Comparison of ENCODE assay signal across 31 cellular contexts in the genomic region with DNA sequence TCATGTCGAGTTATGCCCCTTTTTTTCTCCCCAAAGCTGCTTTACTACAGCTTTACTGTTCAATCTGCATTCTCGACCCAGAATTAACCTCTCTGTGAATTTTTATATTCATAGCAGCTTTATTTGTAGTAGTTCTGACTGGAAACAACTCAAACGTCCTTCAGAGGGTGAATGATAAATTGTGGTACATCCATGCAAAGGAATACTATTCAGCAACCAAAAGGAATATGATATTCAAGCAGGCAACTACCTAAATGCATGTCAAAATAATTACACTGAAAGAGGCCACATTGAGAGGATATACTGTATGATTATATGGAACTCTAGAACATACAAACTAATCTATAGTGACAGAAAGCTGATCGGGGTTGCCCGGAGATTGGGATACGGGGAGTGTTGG. TPM values are rescaled to one million over a fixed set of nuclear protein-coding genes. Genes with fewer than 3 reads are reported as not detected.
"Had no signal": no experiment of that assay in that cellular context is flagged by ENCODE, and none has a peak within 500 bp of the region (broad histone marks: within the 10 kb centered on the region; RNA-seq: fewer than 3 reads in every experiment).

No MANE protein-coding gene starts in this region.

- H3K27ac ChIP-seq: colonic mucosa, epithelial cell of prostate, esophagus squamous epithelium, gastrocnemius medialis, heart right ventricle, left lung, lower lobe of right lung had no signal

- H3K4me1 ChIP-seq: colonic mucosa, esophagus squamous epithelium, gastrocnemius medialis, left lung, lower lobe of right lung had no signal

- DNase-seq: colonic mucosa; cortex of kidney; effector CD8-positive, alpha-beta T cell; effector memory CD8-positive, alpha-beta T cell; endodermal cell; erythroblast; esophagus squamous epithelium; foreskin fibroblast; foreskin melanocyte; gastrocnemius medialis; glutamatergic neuron; heart right ventricle; hippocampal formation; left cardiac atrium; left lung; left ventricle myocardium superior; lower lobe of right lung; mesenchymal stem cell; mucosa of descending colon; naive B cell had no signal

- H3K36me3 ChIP-seq: colonic mucosa, esophagus squamous epithelium, gastrocnemius medialis, heart right ventricle, left lung, lower lobe of right lung had no signal

- H3K4me3 ChIP-seq: colonic mucosa, esophagus squamous epithelium, gastrocnemius medialis, heart right ventricle, left lung, lower lobe of right lung, mucosa of descending colon had no signal

- FAIRE-seq: endometrium, islet of Langerhans, keratinocyte had no signal

- H3K9me3 ChIP-seq: colonic mucosa, gastrocnemius medialis, heart right ventricle, left lung, lower lobe of right lung, mucosa of descending colon had no signal

- ATAC-seq: effector memory CD8-positive, alpha-beta T cell; esophagus mucosa; gastrocnemius medialis; heart right ventricle; left cardiac atrium; left lung; left ventricle myocardium superior; lower lobe of right lung; mucosa of descending colon had no signal

- H3K27me3 ChIP-seq: colonic mucosa, esophagus squamous epithelium, left lung had no signal

RNA-seq across cellular contexts. Expression of a gene that starts 26.5 kb away (rescaled TPM):
- total RNA-seq: colonic mucosa, endodermal cell, esophagus mucosa, esophagus squamous epithelium, gastrocnemius medialis, glomerular endothelial cell, heart right ventricle, kidney epithelial cell, left cardiac atrium, left lung, left ventricle myocardium superior, lower leg skin, lower lobe of right lung, mesenteric fat pad, mesothelial cell of epicardium, mucosa of descending colon, myocyte had no signal
- polyA plus RNA-seq: heart right ventricle, keratinocyte had no signal
